ENCODE assay signal across 23 cellular contexts in the genomic region with DNA sequence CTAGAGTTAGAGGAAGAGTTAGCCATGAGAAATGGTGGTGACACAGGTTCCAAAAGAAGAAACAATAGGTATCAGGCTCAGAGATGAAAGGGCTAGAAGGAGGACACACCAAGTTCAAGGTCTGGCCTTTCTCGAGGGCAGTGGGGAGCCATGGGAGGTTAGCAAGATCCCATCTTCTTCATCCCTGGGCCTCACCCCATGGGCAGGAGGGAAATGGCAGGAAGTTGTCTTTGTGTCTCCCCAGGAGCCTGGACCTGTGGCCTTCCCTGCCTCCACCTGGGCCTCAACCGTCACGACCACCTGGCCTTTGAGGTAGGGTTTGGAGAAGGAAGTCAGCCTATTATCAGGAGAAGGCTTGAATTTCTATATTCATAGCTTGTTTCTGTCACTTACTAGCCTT. TPM values are rescaled to one million over a fixed set of nuclear protein-coding genes. Genes with fewer than 3 reads are reported as not detected.
DNase-seq lines count a peak whose midpoint lies in the region; ATAC-seq and TF ChIP-seq lines count a peak whose summit lies in the region.
"Had no signal": no experiment of that assay in that cellular context is flagged by ENCODE, and none has a peak within 500 bp of the region (broad histone marks: within the 10 kb centered on the region; RNA-seq: fewer than 3 reads in every experiment).

No MANE protein-coding gene starts in this region.

- H3K4me1 Mint-ChIP-seq in activated CD4-positive, alpha-beta T cell treated with anti-CD3 and anti-CD28 coated beads for 36 hours: peaks cover 19% of the 10 kb centered on the region
- H3K4me1 Mint-ChIP-seq in CD8-positive, alpha-beta T cell (ENCODE audit: low read depth): peaks cover 15% of the 10 kb centered on the region
- peaks cover 24% of the 10 kb centered on the region for H3K4me1 Mint-ChIP-seq in activated CD8-positive, alpha-beta T cell treated with anti-CD3 and anti-CD28 coated beads, Interleukin-2, amount 10 ng/mL, durations not matched to agents 7 days and 5 days (ENCODE audit: low read depth)

- H2AK5ac ChIP-seq in neuronal stem cell (ENCODE audit: low read depth, low read length): no peak overlapping the region

- no peaks in the 10 kb centered on the region for H3K36me3 ChIP-seq in CD8-positive, alpha-beta T cell (ENCODE audit: insufficient read depth, low read length)
- H3K36me3 ChIP-seq in neuronal stem cell (replicated peaks in 1 of 2; ENCODE audit: control insufficient read depth in 2 of 2, insufficient read depth in 2 of 2, low read length in 2 of 2): no peaks in the 10 kb centered on the region
- H3K36me3 ChIP-seq: BE2C, HAP-1 had no signal

- H3K9me3 Mint-ChIP-seq in activated CD4-positive, alpha-beta T cell treated with anti-CD3 and anti-CD28 coated beads for 36 hours (ENCODE audit: low read depth): no peaks in the 10 kb centered on the region
- no peaks in the 10 kb centered on the region for H3K9me3 Mint-ChIP-seq in CD8-positive, alpha-beta T cell
- no peaks in the 10 kb centered on the region for H3K9me3 Mint-ChIP-seq in activated CD8-positive, alpha-beta T cell treated with anti-CD3 and anti-CD28 coated beads, Interleukin-2, amount 10 ng/mL, durations not matched to agents 7 days and 5 days (ENCODE audit: insufficient read depth)

- no peak overlapping the region for H3K4me2 ChIP-seq in neuronal stem cell (ENCODE audit: insufficient read depth, low read length, poor library complexity, severe bottlenecking)

- no peak overlapping the region for H2BK120ac ChIP-seq in neuronal stem cell (ENCODE audit: low read depth, low read length)

- H3K79me1 ChIP-seq in neuronal stem cell (ENCODE audit: low read depth, low read length): no peaks in the 10 kb centered on the region

- no peak overlapping the region for H3K18ac ChIP-seq in neuronal stem cell (ENCODE audit: low read length)

- DNase-seq in activated CD4-positive, alpha-beta T cell treated with anti-CD3 and anti-CD28 coated beads for 36 hours: no peak
- DNase-seq in activated CD4-positive, alpha-beta T cell treated with anti-CD3 and anti-CD28 coated beads for 4 hours: no peak
- DNase-seq in CD8-positive, alpha-beta T cell: no peak
- DNase-seq in activated CD8-positive, alpha-beta T cell treated with anti-CD3 and anti-CD28 coated beads, Interleukin-2, amount 10 ng/mL, durations not matched to agents 7 days and 5 days: no peak
- DNase-seq in neuronal stem cell (ENCODE audit: low spot score) (no peak), Kasumi-1 (lab: John Stamatoyannopoulos, UW) (no peak)
- DNase-seq: BE2C; foreskin fibroblast; NCI-H1436 treated with DMSO at 0.1 percent for 48 hours; NCI-H82; stimulated activated CD4-positive, alpha-beta T cell treated with anti-CD3 and anti-CD28 coated beads, Interleukin-2, amount 100 ng/mL, for 48 hours; T1000 had no signal

- H3K27ac ChIP-seq in CD8-positive, alpha-beta T cell (ENCODE audit: low read depth, low read length): no peak overlapping the region
- no peak overlapping the region for H3K27ac ChIP-seq in neuronal stem cell (replicated peaks; ENCODE audit: low read length)

- no peak overlapping the region for H3K4ac ChIP-seq in neuronal stem cell (ENCODE audit: low read length)

- no peaks in the 10 kb centered on the region for H3K27me3 Mint-ChIP-seq in activated CD4-positive, alpha-beta T cell treated with anti-CD3 and anti-CD28 coated beads for 36 hours
- peaks cover 6% of the 10 kb centered on the region for H3K27me3 Mint-ChIP-seq in CD8-positive, alpha-beta T cell (ENCODE audit: low read depth)
- no peaks in the 10 kb centered on the region for H3K27me3 Mint-ChIP-seq in activated CD8-positive, alpha-beta T cell treated with anti-CD3 and anti-CD28 coated beads, Interleukin-2, amount 10 ng/mL, durations not matched to agents 7 days and 5 days (ENCODE audit: low read depth)
- H3K27me3 Mint-ChIP-seq: brain had no signal

- H2BK15ac ChIP-seq in neuronal stem cell (ENCODE audit: low read length): peak overlapping the region; percentile 14

- peak overlapping the region; percentile 74 for H3K4me3 Mint-ChIP-seq in activated CD4-positive, alpha-beta T cell treated with anti-CD3 and anti-CD28 coated beads for 36 hours
- H3K4me3 Mint-ChIP-seq in CD8-positive, alpha-beta T cell: peak overlapping the region; percentile 84
- H3K4me3 Mint-ChIP-seq in activated CD8-positive, alpha-beta T cell treated with anti-CD3 and anti-CD28 coated beads, Interleukin-2, amount 10 ng/mL, durations not matched to agents 7 days and 5 days: peak overlapping the region; percentile 70

- H3K14ac ChIP-seq in neuronal stem cell (ENCODE audit: low read length): no peak overlapping the region

- H4K8ac ChIP-seq in neuronal stem cell (ENCODE audit: low read depth, low read length): no peak overlapping the region

- no peaks in the 10 kb centered on the region for H3K27me3 ChIP-seq in CD8-positive, alpha-beta T cell (ENCODE audit: insufficient read depth, low read length)
- peaks cover 0 to 78% (median 5%) of the 10 kb centered on the region in 3 experiments for H3K27me3 ChIP-seq in neuronal stem cell (ENCODE audit: control insufficient read depth in 3 of 3, insufficient read depth in 3 of 3, low read depth in 1 of 3, low read length in 3 of 3)
- H3K27me3 ChIP-seq: BE2C had no signal

- TF ChIP-seq CTCF in CD8-positive, alpha-beta T cell (IDR thresholded peaks at IDR 0.05): no peak

- CTCF ChIA-PET in activated CD4-positive, alpha-beta T cell treated with anti-CD3 and anti-CD28 coated beads for 36 hours (lab: Charles Lee): interaction anchor here (0.7 to 4.1 kb wide), 16 partner anchors 9 to 446 kb away, joined by 3 to 74 read pairs (median 6); no protein-coding TSS in a partner anchor
- CTCF ChIA-PET in CD8-positive, alpha-beta T cell (lab: Charles Lee): interaction anchor here (0.7 to 6.3 kb wide), 6 partner anchors 11 to 32 kb away, joined by 3 to 41 read pairs (median 8); no protein-coding TSS in a partner anchor
- CTCF ChIA-PET in activated CD8-positive, alpha-beta T cell treated with anti-CD3 and anti-CD28 coated beads, Interleukin-2, amount 10 ng/mL, durations not matched to agents 7 days and 5 days (lab: Charles Lee): interaction anchor here (0.8 to 4.6 kb wide), 28 partner anchors 9 to 203 kb away, joined by 3 to 103 read pairs (median 10); a partner anchor contains a TSS

- no peak for ATAC-seq in activated CD4-positive, alpha-beta T cell treated with anti-CD3 and anti-CD28 coated beads for 36 hours
- ATAC-seq in CD8-positive, alpha-beta T cell: no peak
- no peak for ATAC-seq in activated CD8-positive, alpha-beta T cell treated with anti-CD3 and anti-CD28 coated beads, Interleukin-2, amount 10 ng/mL, durations not matched to agents 7 days and 5 days
- ATAC-seq in GM19452 (IDR thresholded peaks at IDR 0.05; ENCODE audit: unreplicated experiment) (no peak), GM21825 (IDR thresholded peaks at IDR 0.05; ENCODE audit: unreplicated experiment) (no peak)

- POLR2A ChIA-PET in activated CD4-positive, alpha-beta T cell treated with anti-CD3 and anti-CD28 coated beads for 36 hours (lab: Charles Lee): no interaction called here
- POLR2A ChIA-PET in CD8-positive, alpha-beta T cell (lab: Charles Lee): no interaction called here
- POLR2A ChIA-PET in activated CD8-positive, alpha-beta T cell treated with anti-CD3 and anti-CD28 coated beads, Interleukin-2, amount 10 ng/mL, durations not matched to agents 7 days and 5 days (lab: Charles Lee): interaction anchor here (0.6 to 1.6 kb wide), 3 partner anchors 203 to 884 kb away, joined by 3 to 5 read pairs (median 3); a partner anchor contains a TSS

- no peaks in the 10 kb centered on the region for H3K36me3 Mint-ChIP-seq in activated CD4-positive, alpha-beta T cell treated with anti-CD3 and anti-CD28 coated beads for 36 hours (ENCODE audit: low read depth)
- H3K36me3 Mint-ChIP-seq in CD8-positive, alpha-beta T cell: no peaks in the 10 kb centered on the region
- H3K36me3 Mint-ChIP-seq in activated CD8-positive, alpha-beta T cell treated with anti-CD3 and anti-CD28 coated beads, Interleukin-2, amount 10 ng/mL, durations not matched to agents 7 days and 5 days (ENCODE audit: low read depth): no peaks in the 10 kb centered on the region
- H3K36me3 Mint-ChIP-seq: brain had no signal

- no peak overlapping the region for H2BK5ac ChIP-seq in neuronal stem cell (ENCODE audit: low read length)

- H2BK12ac ChIP-seq in neuronal stem cell (ENCODE audit: low read length): no peak overlapping the region

- no peak overlapping the region for H2AFZ ChIP-seq in neuronal stem cell (ENCODE audit: low read length)

- intact Hi-C loops in activated CD4-positive, alpha-beta T cell treated with anti-CD3 and anti-CD28 coated beads for 36 hours (cut with DNase I, micrococcal nuclease): loop anchor here (1.0 to 5.0 kb wide), 4 partner anchors 23 to 167 kb away; no protein-coding TSS in a partner anchor
- intact Hi-C loops in CD8-positive, alpha-beta T cell (cut with DNase I, micrococcal nuclease): loop anchor here in 1 of 2 experiments (10.0 kb wide), 1 partner anchor 170 kb away; no protein-coding TSS in a partner anchor

- WGBS in neuronal stem cell (ENCODE audit: extremely low coverage in 2 of 2, insufficient read length in 2 of 2, insufficient replicate concordance in 1 of 2), 2 donors: no CpG with 5 or more reads among the region's 3 CpGs

- H3K9me3 ChIP-seq in CD8-positive, alpha-beta T cell (ENCODE audit: low read length): no peaks in the 10 kb centered on the region
- no peaks in the 10 kb centered on the region for H3K9me3 ChIP-seq in neuronal stem cell (replicated peaks in 1 of 2; ENCODE audit: control insufficient read depth in 2 of 2, insufficient read depth in 1 of 2, low read depth in 1 of 2, low read length in 2 of 2)
- H3K9me3 ChIP-seq: BE2C, HAP-1 had no signal

- H3K27ac Mint-ChIP-seq in activated CD4-positive, alpha-beta T cell treated with anti-CD3 and anti-CD28 coated beads for 36 hours: peak overlapping the region; percentile 59
- H3K27ac Mint-ChIP-seq in CD8-positive, alpha-beta T cell: peak overlapping the region; percentile 41
- H3K27ac Mint-ChIP-seq in activated CD8-positive, alpha-beta T cell treated with anti-CD3 and anti-CD28 coated beads, Interleukin-2, amount 10 ng/mL, durations not matched to agents 7 days and 5 days: peak overlapping the region; percentile 92

- H3K4me1 ChIP-seq in CD8-positive, alpha-beta T cell (ENCODE audit: insufficient read depth, low read length): no peaks in the 10 kb centered on the region
- H3K4me1 ChIP-seq in neuronal stem cell (ENCODE audit: control insufficient read depth in 2 of 2, insufficient read depth in 1 of 2, low read depth in 1 of 2, low read length in 2 of 2): peaks cover 2% of the 10 kb centered on the region in 2 donors

- no peak overlapping the region for H3K23ac ChIP-seq in neuronal stem cell (ENCODE audit: low read depth, low read length, poor library complexity)

- no peak overlapping the region for H3K9ac ChIP-seq in neuronal stem cell (ENCODE audit: low read depth, low read length, poor library complexity)

- no peak overlapping the region for H3K4me3 ChIP-seq in CD8-positive, alpha-beta T cell (ENCODE audit: low read depth, low read length)
- no peak overlapping the region for H3K4me3 ChIP-seq in neuronal stem cell (ENCODE audit: low read length in 2 of 2)
- H3K4me3 ChIP-seq: lung had no signal

- no peak overlapping the region for H4K91ac ChIP-seq in neuronal stem cell (ENCODE audit: low read depth, low read length, poor library complexity)

RNA-seq across cellular contexts. Expression of a gene that starts 5.8 kb away (rescaled TPM):
- not detected for total RNA-seq in activated CD4-positive, alpha-beta T cell treated with anti-CD3 and anti-CD28 coated beads for 36 hours
- total RNA-seq in CD8-positive, alpha-beta T cell: not detected
- total RNA-seq in activated CD8-positive, alpha-beta T cell treated with anti-CD3 and anti-CD28 coated beads, Interleukin-2, amount 10 ng/mL, durations not matched to agents 7 days and 5 days: not detected
- not detected for polyA plus RNA-seq in neuronal stem cell (2013, experiment 1 of 2)
- not detected for polyA plus RNA-seq in neuronal stem cell (2013, experiment 2 of 2)
- total RNA-seq: A172, lung, MCF 10A, myocyte, SK-MEL-5, skeletal muscle tissue, urinary bladder had no signal
- polyA plus RNA-seq: lung had no signal

RNA-seq across cellular contexts. Expression of a gene that starts 17.0 kb away (rescaled TPM):
- total RNA-seq in activated CD4-positive, alpha-beta T cell treated with anti-CD3 and anti-CD28 coated beads for 36 hours: not detected
- total RNA-seq in CD8-positive, alpha-beta T cell: not detected
- total RNA-seq in activated CD8-positive, alpha-beta T cell treated with anti-CD3 and anti-CD28 coated beads, Interleukin-2, amount 10 ng/mL, durations not matched to agents 7 days and 5 days: not detected
- polyA plus RNA-seq in neuronal stem cell (2013, experiment 1 of 2): 0.39 TPM
- 0.58 TPM for polyA plus RNA-seq in neuronal stem cell (2013, experiment 2 of 2)
- total RNA-seq: MCF 10A, myocyte, SK-MEL-5 had no signal

RNA-seq across cellular contexts. Expression of a gene that starts 28.0 kb away (rescaled TPM):
- not detected for total RNA-seq in activated CD4-positive, alpha-beta T cell treated with anti-CD3 and anti-CD28 coated beads for 36 hours
- not detected for total RNA-seq in CD8-positive, alpha-beta T cell
- total RNA-seq in activated CD8-positive, alpha-beta T cell treated with anti-CD3 and anti-CD28 coated beads, Interleukin-2, amount 10 ng/mL, durations not matched to agents 7 days and 5 days: not detected
- 0.03 TPM for polyA plus RNA-seq in neuronal stem cell (2013, experiment 1 of 2)
- polyA plus RNA-seq in neuronal stem cell (2013, experiment 2 of 2): 0.04 TPM
- total RNA-seq: A172, MCF 10A, myocyte had no signal

RNA-seq across cellular contexts. Expression of a gene that starts 41.0 kb away (rescaled TPM):
- under 1 TPM; 0.53 to 0.91 TPM for total RNA-seq in activated CD4-positive, alpha-beta T cell treated with anti-CD3 and anti-CD28 coated beads for 36 hours
- total RNA-seq in CD8-positive, alpha-beta T cell: not detected
- total RNA-seq in activated CD8-positive, alpha-beta T cell treated with anti-CD3 and anti-CD28 coated beads, Interleukin-2, amount 10 ng/mL, durations not matched to agents 7 days and 5 days: under 1 TPM; 0.23 to 0.55 TPM
- 5.6 TPM for polyA plus RNA-seq in neuronal stem cell (2013, experiment 1 of 2)
- polyA plus RNA-seq in neuronal stem cell (2013, experiment 2 of 2): 4.9 TPM
- total RNA-seq: A172, MCF 10A, SK-MEL-5 had no signal

Comparison
In these comparisons a context has a peak if more than half of its experiments do, and no peak if none do; other contexts are left out.
1. H3K27ac Mint-ChIP-seq: peak in every context shown above with its lines; median percentile 92 in activated CD8-positive, alpha-beta T cell treated with anti-CD3 and anti-CD28 coated beads, Interleukin-2, amount 10 ng/mL, durations not matched to agents 7 days and 5 days; 59 in activated CD4-positive, alpha-beta T cell treated with anti-CD3 and anti-CD28 coated beads for 36 hours; 41 in CD8-positive, alpha-beta T cell.